In genomic region chr10:114780610-114781184, GRCh38 we compare ENCODE assay signal across 13 cellular contexts. TPM values are rescaled to one million over a fixed set of nuclear protein-coding genes. Genes with fewer than 3 reads are reported as not detected.
DNase-seq lines count a peak whose midpoint lies in the region; ATAC-seq and TF ChIP-seq lines count a peak whose summit lies in the region.
"Had no signal": no experiment of that assay in that cellular context is flagged by ENCODE, and none has a peak within 500 bp of the region (broad histone marks: within the 10 kb centered on the region; RNA-seq: fewer than 3 reads in every experiment).

No MANE protein-coding gene starts in this region.

- H3K4me2 ChIP-seq in IMR-90 (ENCODE audit: low read depth, low read length) (0 out of 2 replicates have a peak overlapping the region, but pooled peaks have one; percentile 16), neural progenitor cell (peak overlapping the region; percentile 14)

- peak overlapping the region; percentile 49; the same call in 1 of the 2 replicates for H3K14ac ChIP-seq in IMR-90 (replicated peaks; ENCODE audit: low read depth, low read length)

- dilution Hi-C loops in IMR-90 (cut with HindIII; ENCODE audit: low sequenced_read_pairs, unreplicated experiment): no loop called here

- intact Hi-C loops in IMR-90 (cut with micrococcal nuclease) (loop anchor here (2.0 kb wide), 1 partner anchor 72 kb away; no protein-coding TSS in a partner anchor), colonic mucosa (cut with DNase I) (loop anchor here (5.0 to 10.0 kb wide), 2 partner anchors 233 to 306 kb away; no protein-coding TSS in a partner anchor), natural killer cell (cut with micrococcal nuclease) (no loop called here)

- H3K4me1 ChIP-seq in ACC112 (ENCODE audit: control insufficient read depth, insufficient read depth, low read length, unreplicated experiment) (peaks cover 22% of the 10 kb centered on the region), IMR-90 (ENCODE audit: control insufficient read depth, insufficient read depth, low read length) (peaks cover 13% of the 10 kb centered on the region), colonic mucosa (peaks cover 8% of the 10 kb centered on the region), neural progenitor cell (peaks cover 12% of the 10 kb centered on the region)

- no peak overlapping the region for H4K5ac ChIP-seq in IMR-90 (ENCODE audit: low read depth, low read length)

- H3K27me3 ChIP-seq in ACC112 (ENCODE audit: insufficient read depth, low read length) (no peaks in the 10 kb centered on the region), IMR-90 (ENCODE audit: control insufficient read depth, insufficient read depth, low read length) (no peaks in the 10 kb centered on the region), colonic mucosa (no peaks in the 10 kb centered on the region), neural progenitor cell (no peaks in the 10 kb centered on the region)

- peak overlapping the region; percentile 46 for H3K18ac ChIP-seq in IMR-90 (ENCODE audit: low read depth, low read length)

- no peaks in the 10 kb centered on the region for H3K79me1 ChIP-seq in IMR-90 (ENCODE audit: low read depth in 1 of 2, low read length in 2 of 2)

- H2AK9ac ChIP-seq in IMR-90 (replicated peaks; ENCODE audit: low read depth, low read length, poor library complexity): no peak overlapping the region

- H2BK5ac ChIP-seq in IMR-90 (ENCODE audit: low read depth, low read length, poor library complexity, severe bottlenecking): no peak overlapping the region

- H3K9me1 ChIP-seq in IMR-90 (ENCODE audit: insufficient read depth, low read length): no peaks in the 10 kb centered on the region; the same call in 1 of the 2 replicates

- no TSS peak for BruUV-seq in IMR-90 (replicated peaks; lab: Mats Ljungman, UMichigan)

- H4K20me1 ChIP-seq in IMR-90 (ENCODE audit: insufficient read depth, low read length): peaks cover 4% of the 10 kb centered on the region; the same call in 1 of the 2 replicates
- peaks cover 4% of the 10 kb centered on the region for H4K20me1 ChIP-seq in neural progenitor cell (ENCODE audit: low read depth)

- TF ChIP-seq RAD21 in IMR-90 (IDR thresholded peaks at IDR 0.05; ENCODE audit: low read length): no peak

- H3K9me3 Mint-ChIP-seq in neural progenitor cell (no peaks in the 10 kb centered on the region), natural killer cell (no peaks in the 10 kb centered on the region)
- H3K9me3 Mint-ChIP-seq: activated naive CD8-positive, alpha-beta T cell treated with anti-CD3 and anti-CD28 coated beads for 36 hours had no signal

- peak overlapping the region; percentile 10 for H3K4ac ChIP-seq in IMR-90 (ENCODE audit: low read depth, low read length)

- TF ChIP-seq CTCF in IMR-90 (conservative IDR thresholded peaks at IDR 0.05; ENCODE audit: low read depth, low read length): no peak
- no peak for TF ChIP-seq CTCF in colonic mucosa (IDR thresholded peaks at IDR 0.05)
- no peak for TF ChIP-seq CTCF in neural progenitor cell (IDR thresholded peaks at IDR 0.05)
- no peak for TF ChIP-seq CTCF in natural killer cell (IDR thresholded peaks at IDR 0.05)

- peak overlapping the region; percentile 44; the same call in 1 of the 2 replicates for H4K91ac ChIP-seq in IMR-90 (ENCODE audit: insufficient read depth, low read depth, low read length)

- peaks cover 4% of the 10 kb centered on the region for H3F3A ChIP-seq in neural progenitor cell (ENCODE audit: low read depth)

- TF ChIP-seq POLR2A in IMR-90 (IDR thresholded peaks at IDR 0.05; ENCODE audit: low read depth, low read length): no peak

- H3K4me3 ChIP-seq in ACC112 (ENCODE audit: low read depth, low read length) (no peak overlapping the region), IMR-90 (ENCODE audit: insufficient read depth, low read depth, low read length) (no peak overlapping the region), colonic mucosa (no peak overlapping the region), neural progenitor cell (no peak overlapping the region)

- no peaks in the 10 kb centered on the region for H3K79me2 ChIP-seq in ACC112 (ENCODE audit: control insufficient read depth, insufficient read depth, low read length, unreplicated experiment)
- H3K79me2 ChIP-seq in neural progenitor cell (ENCODE audit: low read depth): no peaks in the 10 kb centered on the region

- no CpG with 5 or more reads among the region's 2 CpGs for WGBS in IMR-90 (ENCODE audit: extremely low coverage in 2 of 2, insufficient read length in 1 of 2), 2 experiments

- H2AK5ac ChIP-seq in IMR-90 (ENCODE audit: low read depth, low read length): no peak overlapping the region

- H3K9ac ChIP-seq in IMR-90 (ENCODE audit: low read depth, low read length) (no peak overlapping the region), colonic mucosa (ENCODE audit: low read depth in 2 of 2, low read length in 2 of 2) (peak overlapping the region in 1 of 2 donors; percentile 12), neural progenitor cell (no peak overlapping the region)

- H2BK20ac ChIP-seq in IMR-90 (ENCODE audit: low read depth, low read length): peak overlapping the region; percentile 64

- H3K4me3 Mint-ChIP-seq in neural progenitor cell (no peak overlapping the region), natural killer cell (no peak overlapping the region)
- H3K4me3 Mint-ChIP-seq: activated naive CD8-positive, alpha-beta T cell treated with anti-CD3 and anti-CD28 coated beads for 36 hours; B cell had no signal

- H3K4me1 Mint-ChIP-seq in neural progenitor cell (peaks cover 20% of the 10 kb centered on the region), natural killer cell (no peaks in the 10 kb centered on the region)
- H3K4me1 Mint-ChIP-seq: B cell had no signal

- H3K27ac Mint-ChIP-seq in neural progenitor cell: no peak overlapping the region
- no peak overlapping the region for H3K27ac Mint-ChIP-seq in natural killer cell
- H3K27ac Mint-ChIP-seq: activated naive CD8-positive, alpha-beta T cell treated with anti-CD3 and anti-CD28 coated beads for 36 hours; B cell had no signal

- H2BK15ac ChIP-seq in IMR-90 (ENCODE audit: low read depth, low read length): peak overlapping the region; percentile 17; the same call in 1 of the 3 replicates

- H2AFZ ChIP-seq in ACC112 (ENCODE audit: low read length, unreplicated experiment) (peak overlapping the region; percentile 35), IMR-90 (replicated peaks; ENCODE audit: low read length, poor library complexity) (no peak overlapping the region), neural progenitor cell (replicated peaks) (no peak overlapping the region)

- POLR2A ChIA-PET in IMR-90 (lab: Charles Lee; ENCODE audit: unreplicated experiment): no interaction called here

- DNase-seq in IMR-90 (no peak), colonic mucosa (no peak), neural progenitor cell (ENCODE audit: low spot score) (no peak), dedifferentiated amniotic fluid mesenchymal stem cell (ENCODE audit: extremely low spot score) (no peak), natural killer cell (no peak), NCI-H526 (lab: John Stamatoyannopoulos, UW) (no peak)
- DNase-seq: activated naive CD8-positive, alpha-beta T cell treated with anti-CD3 and anti-CD28 coated beads for 36 hours; activated T-cell treated with anti-CD3 and anti-CD28 coated beads for 4 hours; NCI-H1092 treated with DMSO at 0.1 percent for 48 hours; substantia nigra had no signal

- H4K8ac ChIP-seq in IMR-90 (ENCODE audit: low read depth in 2 of 2, low read length in 2 of 2): peak overlapping the region; percentile 1 to 2; a peak in 3 of 4 replicates

- H3K27ac ChIP-seq in ACC112 (ENCODE audit: low read depth, low read length) (peak overlapping the region; percentile 64), IMR-90 (ENCODE audit: insufficient read depth, low read length) (no peak overlapping the region), colonic mucosa (peak overlapping the region; percentile 56), neural progenitor cell (no peak overlapping the region)

- H3K56ac ChIP-seq in IMR-90 (ENCODE audit: extremely low read depth, insufficient read depth, low read length): no peak overlapping the region

- peaks cover 2% of the 10 kb centered on the region for H3K27me3 Mint-ChIP-seq in neural progenitor cell (ENCODE audit: insufficient read depth, low read depth)
- H3K27me3 Mint-ChIP-seq in natural killer cell (ENCODE audit: low read depth in 2 of 2): peaks cover 0 to 8% of the 10 kb centered on the region in 2 donors

- ATAC-seq in IMR-90 (ENCODE audit: low read depth) (no peak), GM19397 (IDR thresholded peaks at IDR 0.05; ENCODE audit: unreplicated experiment) (no peak), natural killer cell (no peak)

- CTCF ChIA-PET in IMR-90 (lab: Yijun Ruan, JAX): no interaction called here

- in situ Hi-C loops in IMR-90 (cut with MboI; ENCODE audit: low sequenced_read_pairs): loop anchor here (5.0 kb wide), 3 partner anchors 68 to 308 kb away; no protein-coding TSS in a partner anchor

- H3K36me3 Mint-ChIP-seq in neural progenitor cell (no peaks in the 10 kb centered on the region), natural killer cell (no peaks in the 10 kb centered on the region)
- H3K36me3 Mint-ChIP-seq: activated naive CD8-positive, alpha-beta T cell treated with anti-CD3 and anti-CD28 coated beads for 36 hours had no signal

- H3K9me3 ChIP-seq in IMR-90 (ENCODE audit: control insufficient read depth, insufficient read depth, low read length) (no peaks in the 10 kb centered on the region), colonic mucosa (no peaks in the 10 kb centered on the region), neural progenitor cell (ENCODE audit: low read depth) (no peaks in the 10 kb centered on the region)

- H2BK120ac ChIP-seq in IMR-90 (ENCODE audit: low read depth, low read length): peak overlapping the region; percentile 35

- 0 out of 2 replicates have a peak overlapping the region, but pooled peaks have one; percentile 54 for H3K23ac ChIP-seq in IMR-90 (ENCODE audit: low read depth, low read length)

- no peaks in the 10 kb centered on the region for H3K36me3 ChIP-seq in ACC112 (ENCODE audit: insufficient read depth, low read length)
- H3K36me3 ChIP-seq in IMR-90 (ENCODE audit: control insufficient read depth, insufficient read depth, low read length): no peaks in the 10 kb centered on the region
- H3K36me3 ChIP-seq in colonic mucosa: no peaks in the 10 kb centered on the region
- H3K36me3 ChIP-seq in neural progenitor cell: no peaks in the 10 kb centered on the region

TF ChIP-seq in IMR-90, 13 proteins besides CTCF, POLR2A, EP300 and RAD21 (continues in another document):
- no peak for TF ChIP-seq SMC3 (IDR thresholded peaks at IDR 0.05; ENCODE audit: low read depth, low read length)

RNA-seq across cellular contexts. Expression of gene FHIP2A, which starts 40.9 kb away (rescaled TPM):
- total RNA-seq in IMR-90 (2012; rRNA removed) (16.5 and 21.7 TPM in 2 replicates), colonic mucosa (10 to 100 TPM; 11.3 to 16.6 TPM), neural progenitor cell (ENCODE audit: low replicate concordance) (24.1 and 28.2 TPM in 2 replicates), natural killer cell (10 to 100 TPM; 36.0 to 42.4 (median 39.5) TPM)
- 8.9 and 10.7 TPM in 2 replicates for polyA plus RNA-seq in IMR-90 (2012; rRNA removed)
- 2.5 and 7.1 TPM in 2 replicates for polyA plus RNA-seq in IMR-90 (2012; cell fraction: cytosol; rRNA removed)
- 39.6 and 46.5 TPM in 2 replicates for polyA plus RNA-seq in IMR-90 (2012; cell fraction: nucleus; rRNA removed; ENCODE audit: low replicate concordance)

Comparison
In these comparisons a context has a peak if more than half of its experiments do, and no peak if none do; other contexts are left out.
1. H3K27ac ChIP-seq: peak in ACC112 (single experiment) and colonic mucosa (single experiment); none in IMR-90 (single experiment) and neural progenitor cell (single experiment).